In genomic region chr1:40530735-40531380, GRCh38 we compare ENCODE assay signal across 7 cellular contexts.
A peak's percentile ranks its signal among the peaks of the same experiment; 100 is the strongest.
DNase-seq lines count a peak whose midpoint lies in the region; ATAC-seq and TF ChIP-seq lines count a peak whose summit lies in the region.

No MANE protein-coding gene starts in this region.

- DNase-seq in GM12864 (ENCODE audit: low read depth) (no peak), adipocyte (ENCODE audit: low read depth) (peak; percentile 61), iPS-NIHi11 (ENCODE audit: low spot score) (peak; percentile 24), NCI-H524 (lab: John Stamatoyannopoulos, UW) (no peak), T1000 (lab: John Stamatoyannopoulos, UW) (no peak)

- peak; percentile 3 for ATAC-seq in HG03196 (IDR thresholded peaks at IDR 0.05; ENCODE audit: unreplicated experiment)

- peak overlapping the region; percentile 24 for H3K27ac ChIP-seq in stomach smooth muscle (ENCODE audit: low read length)

- H3K36me3 ChIP-seq in adipocyte (ENCODE audit: control insufficient read depth, insufficient read depth, low read length, severe bottlenecking) (no peaks in the 10 kb centered on the region), stomach smooth muscle (ENCODE audit: control insufficient read depth in 2 of 2, insufficient read depth in 2 of 2, low read length in 2 of 2) (no peaks in the 10 kb centered on the region)

- H3K4me1 ChIP-seq in adipocyte (ENCODE audit: control insufficient read depth, insufficient read depth, low read length) (peaks cover 15% of the 10 kb centered on the region), stomach smooth muscle (ENCODE audit: control insufficient read depth, insufficient read depth, low read length) (no peaks in the 10 kb centered on the region)

- no peak for TF ChIP-seq CTCF in GM12864 (IDR thresholded peaks at IDR 0.05; ENCODE audit: low read depth, low read length, missing control alignments)

- no peaks in the 10 kb centered on the region for H3K27me3 ChIP-seq in adipocyte (replicated peaks; ENCODE audit: control insufficient read depth, insufficient read depth, low read length)
- no peaks in the 10 kb centered on the region for H3K27me3 ChIP-seq in stomach smooth muscle (ENCODE audit: control insufficient read depth in 1 of 2, insufficient read depth in 2 of 2, low read length in 2 of 2)

- H3K9ac ChIP-seq in adipocyte (ENCODE audit: low read length) (peak overlapping the region; percentile 90), stomach smooth muscle (ENCODE audit: low read length in 2 of 2) (peak overlapping the region; percentile 69 to 84)

- peak overlapping the region; percentile 59 for H3K4me3 ChIP-seq in GM12864 (ENCODE audit: low read depth, low read length)
- H3K4me3 ChIP-seq in adipocyte (ENCODE audit: low read length): peak overlapping the region; percentile 95
- H3K4me3 ChIP-seq in stomach smooth muscle (ENCODE audit: low read length in 2 of 2): peak overlapping the region; percentile 74 to 91

- H3K9me3 ChIP-seq in adipocyte (ENCODE audit: control insufficient read depth, low read length): peaks cover 3% of the 10 kb centered on the region
- H3K9me3 ChIP-seq in stomach smooth muscle (ENCODE audit: control insufficient read depth in 2 of 2, low read length in 2 of 2): no peaks in the 10 kb centered on the region

Comparison
In these comparisons a context has a peak if more than half of its experiments do, and no peak if none do; other contexts are left out.
1. DNase-seq: peak in adipocyte (single experiment) and iPS-NIHi11 (single experiment); none in GM12864 (single experiment), NCI-H524 (0 of 2) and T1000 (single experiment).
2. Peak in every context shown above with its lines, with median percentiles within 50 percentile points of each other: H3K4me3 ChIP-seq.